ENCODE assay signal across 1 cellular context in genomic region chr12:48812389-48812788, GRCh38.
TF ChIP-seq lines count a peak whose summit lies in the region.

No MANE protein-coding gene starts in this region.

TF ChIP-seq in HepG2, 621 proteins besides CTCF, POLR2A, EP300 and RAD21:
- TF ChIP-seq FOXO4 (CRISPR knock-in tag; conservative IDR thresholded peaks at IDR 0.05) (no peak), TAF15 (IDR thresholded peaks at IDR 0.05; ENCODE audit: low read depth, low read length, poor library complexity, severe bottlenecking) (no peak), NFKB2 (CRISPR knock-in tag; IDR thresholded peaks at IDR 0.05; ENCODE audit: borderline replicate concordance) (no peak), ZBTB43 (CRISPR knock-in tag; conservative IDR thresholded peaks at IDR 0.05) (no peak)
